17 cellular contexts compared by ENCODE assay signal in genomic region chr17:17134051-17134951, GRCh38.
DNase-seq lines count a peak whose midpoint lies in the region; ATAC-seq, FAIRE-seq and TF ChIP-seq lines count a peak whose summit lies in the region.
"Had no signal": no experiment of that assay in that cellular context is flagged by ENCODE, and none has a peak within 500 bp of the region (broad histone marks: within the 10 kb centered on the region; RNA-seq: fewer than 3 reads in every experiment).

No MANE protein-coding gene starts in this region.

- H3K14ac ChIP-seq in trophoblast cell (ENCODE audit: low read length), result no peak overlapping the region

- peaks cover 19% of the 10 kb centered on the region for H3K27me3 Mint-ChIP-seq in glutamatergic neuron (ENCODE audit: unreplicated experiment)

- no peak overlapping the region for H2AFZ ChIP-seq in trophoblast cell (ENCODE audit: insufficient read depth, low read length, poor library complexity)
- H2AFZ ChIP-seq: GM23248 had no signal

- H3K79me2 ChIP-seq in trophoblast cell (ENCODE audit: control insufficient read depth, insufficient read depth, low read length, poor library complexity), result no peaks in the 10 kb centered on the region

- H2BK120ac ChIP-seq in trophoblast cell (ENCODE audit: insufficient read depth, low read length, poor library complexity), result no peak overlapping the region

- no peaks in the 10 kb centered on the region for H3K4me1 ChIP-seq in trophoblast cell (ENCODE audit: control insufficient read depth in 1 of 2, insufficient read depth in 2 of 2, low read length in 2 of 2)
- H3K4me1 ChIP-seq: Peyer's patch had no signal

- no peak for TF ChIP-seq CTCF in VCaP (conservative IDR thresholded peaks at IDR 0.05)
- TF ChIP-seq CTCF in glutamatergic neuron (IDR thresholded peaks at IDR 0.05; ENCODE audit: partially characterized antibody, unreplicated experiment), result no peak

- no peak overlapping the region for H3K4me2 ChIP-seq in trophoblast cell (ENCODE audit: low read length)
- H3K4me2 ChIP-seq: BLaER1 treated with 17β-estradiol and CSF1 and Interleukin-3, amounts not matched to agents 10 nM and 100 nM had no signal

- H3K4me3 Mint-ChIP-seq in glutamatergic neuron (ENCODE audit: unreplicated experiment), result no peak overlapping the region

- peak; percentile 63 for DNase-seq in NCI-H1092 (lab: John Stamatoyannopoulos, UW)
- no peak for DNase-seq in NCI-H1092 treated with DMSO at 0.1 percent for 48 hours (lab: John Stamatoyannopoulos, UW)
- DNase-seq in glutamatergic neuron, result peak; percentile 53
- no peak for DNase-seq in trophoblast cell
- no peak for DNase-seq in frontal cortex (ENCODE audit: low spot score in 2 of 2)
- DNase-seq in GOT3 (lab: John Stamatoyannopoulos, UW), result no peak
- DNase-seq: DMS 273 treated with DMSO at 0.1 percent for 48 hours, GM23248, KG1, NCI-H187 treated with DMSO at 0.1 percent for 48 hours, NCI-H510A, NCI-H82, Peyer's patch had no signal

- no peak overlapping the region for H3K18ac ChIP-seq in trophoblast cell (ENCODE audit: low read length)

- no peak for FAIRE-seq in frontal cortex (lab: Jason Lieb, UNC)

- no peak overlapping the region for H2BK12ac ChIP-seq in trophoblast cell (ENCODE audit: low read length)

- peaks cover 2% of the 10 kb centered on the region for H3K36me3 Mint-ChIP-seq in glutamatergic neuron (ENCODE audit: unreplicated experiment)

- no peak for ATAC-seq in activated CD4-positive, CD25-positive, alpha-beta regulatory T cell treated with anti-CD3 and anti-CD28 coated beads, Interleukin-2, amount 50 U/mL, for 24 hours

- H3K4me3 ChIP-seq in trophoblast cell (ENCODE audit: low read depth, low read length), result no peak overlapping the region
- H3K4me3 ChIP-seq: BLaER1 treated with 17β-estradiol and CSF1 and Interleukin-3, amounts not matched to agents 10 nM and 100 nM; GM23248; Peyer's patch had no signal

- no peak overlapping the region for H3K9ac ChIP-seq in trophoblast cell (ENCODE audit: low read length)
- H3K9ac ChIP-seq: GM23248 had no signal

- H3K9me3 ChIP-seq in trophoblast cell (ENCODE audit: insufficient read depth, low read depth, low read length), result no peaks in the 10 kb centered on the region
- H3K9me3 ChIP-seq: BLaER1 treated with 17β-estradiol and CSF1 and Interleukin-3, amounts not matched to agents 10 nM and 100 nM; Peyer's patch had no signal

- H3K27me3 ChIP-seq in trophoblast cell (ENCODE audit: insufficient read depth, low read length), result no peaks in the 10 kb centered on the region
- H3K27me3 ChIP-seq: BLaER1 treated with 17β-estradiol and CSF1 and Interleukin-3, amounts not matched to agents 10 nM and 100 nM; Peyer's patch had no signal

- H4K8ac ChIP-seq in trophoblast cell (ENCODE audit: low read depth, low read length), result no peak overlapping the region

- peak overlapping the region; percentile 70 for H3K27ac Mint-ChIP-seq in glutamatergic neuron (ENCODE audit: unreplicated experiment)

- H2BK5ac ChIP-seq in trophoblast cell (ENCODE audit: low read depth, low read length, poor library complexity), result no peak overlapping the region

- WGBS in trophoblast cell (ENCODE audit: extremely low coverage, insufficient coverage, insufficient read length), result no CpG with 5 or more reads among the region's 14 CpGs

- peak overlapping the region; percentile 21 for H4K12ac ChIP-seq in trophoblast cell (ENCODE audit: low read depth, low read length)

- no peaks in the 10 kb centered on the region for H3K79me1 ChIP-seq in trophoblast cell (ENCODE audit: low read length)

- H3K23ac ChIP-seq in trophoblast cell (ENCODE audit: low read length), result no peak overlapping the region

- H4K91ac ChIP-seq in trophoblast cell (ENCODE audit: low read depth, low read length), result no peak overlapping the region

- H3K9me3 Mint-ChIP-seq in glutamatergic neuron (ENCODE audit: unreplicated experiment), result peaks cover 20% of the 10 kb centered on the region

- no peak overlapping the region for H3K4ac ChIP-seq in trophoblast cell (ENCODE audit: low read depth, low read length)

- no peak overlapping the region for H2AK5ac ChIP-seq in trophoblast cell (ENCODE audit: low read length)

- H3K36me3 ChIP-seq in trophoblast cell (ENCODE audit: control insufficient read depth in 1 of 2, insufficient read depth in 2 of 2, low read length in 2 of 2), result peaks cover 88 to 95% of the 10 kb centered on the region in 2 experiments

- peaks cover 36% of the 10 kb centered on the region for H3K4me1 Mint-ChIP-seq in glutamatergic neuron (ENCODE audit: low read depth, unreplicated experiment)

- 0 out of 2 replicates have a peak overlapping the region, but pooled peaks have one; percentile 20 for H3K27ac ChIP-seq in VCaP
- no peak overlapping the region for H3K27ac ChIP-seq in trophoblast cell (ENCODE audit: low read depth, low read length)
- H3K27ac ChIP-seq: 22Rv1; BLaER1 treated with 17β-estradiol and CSF1 and Interleukin-3, amounts not matched to agents 10 nM and 100 nM; GM23248; Peyer's patch had no signal

Comparison
In these comparisons a context has a peak if more than half of its experiments do, and no peak if none do; other contexts are left out.
1. DNase-seq: peak in NCI-H1092 (single experiment) and glutamatergic neuron (single experiment); none in NCI-H1092 treated with DMSO at 0.1 percent for 48 hours (single experiment), trophoblast cell (0 of 2), frontal cortex (0 of 2) and GOT3 (single experiment).